ENCODE assay signal across 15 cellular contexts in the genomic region with DNA sequence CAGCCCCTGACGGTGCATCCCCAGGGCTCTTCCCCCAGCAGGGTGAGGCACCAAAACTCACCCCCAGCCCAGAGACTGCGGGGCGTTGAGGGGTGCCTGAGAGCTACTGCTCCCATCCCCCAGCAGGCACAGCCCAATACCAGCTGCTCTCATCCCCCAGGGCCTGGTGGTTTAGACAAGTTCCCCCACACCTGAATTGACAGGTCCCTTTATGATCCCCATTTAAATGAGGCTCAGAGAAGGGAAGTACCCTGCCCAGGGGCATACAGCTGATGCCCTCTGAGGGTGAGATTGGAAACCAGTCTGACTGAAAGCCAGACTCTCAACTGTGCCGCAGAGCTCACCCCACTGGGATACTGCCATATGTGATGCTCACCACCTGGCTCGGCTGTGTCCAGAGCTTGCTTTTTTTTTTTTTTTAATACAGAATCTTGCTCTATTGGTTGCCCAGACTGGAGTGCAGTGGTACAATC. TPM values are rescaled to one million over a fixed set of nuclear protein-coding genes. Genes with fewer than 3 reads are reported as not detected.
DNase-seq lines count a peak whose midpoint lies in the region; ATAC-seq and TF ChIP-seq lines count a peak whose summit lies in the region.
"Had no signal": no experiment of that assay in that cellular context is flagged by ENCODE, and none has a peak within 500 bp of the region (broad histone marks: within the 10 kb centered on the region; RNA-seq: fewer than 3 reads in every experiment).

No MANE protein-coding gene starts in this region.

- H3K27ac ChIP-seq in Karpas-422 (ENCODE audit: low read length) (peak overlapping the region; percentile 72), temporal lobe (ENCODE audit: low read depth, low read length) (peak overlapping the region; percentile 33), suprapubic skin (no peak overlapping the region)
- H3K27ac ChIP-seq: prostate gland had no signal

- no peak for TF ChIP-seq POLR2A in suprapubic skin (IDR thresholded peaks at IDR 0.05)

- no peak for TF ChIP-seq CTCF in suprapubic skin (IDR thresholded peaks at IDR 0.05)

- no peak for DNase-seq in stimulated activated naive CD8-positive, alpha-beta T cell treated with anti-CD3 and anti-CD28 coated beads, Interleukin-15, Interleukin-2, amounts not matched to agents 100 U/mL and 50 U/mL, for 24 hours
- no peak for DNase-seq in stimulated activated naive CD8-positive, alpha-beta T cell treated with anti-CD3 and anti-CD28 coated beads, Interleukin-15, amount 100 ng/mL, for 72 hours
- peak; percentile 84 for DNase-seq in Karpas-422
- DNase-seq in suprapubic skin (ENCODE audit: low spot score in 2 of 2): no peak
- no peak for DNase-seq in stimulated activated CD4-positive, alpha-beta T cell treated with anti-CD3 and anti-CD28 coated beads, Interleukin-4, amount 100 ng/mL, for 24 hours
- DNase-seq: ACHN; activated CD4-positive, alpha-beta T cell treated with anti-CD3 and anti-CD28 coated beads for 48 hours; activated T-cell treated with anti-CD3 and anti-CD28 coated beads, Interleukin-2, amount 50 U/mL, for 72 hours; aorta; HCEC 1CT; immature natural killer cell had no signal

- H3K27me3 Mint-ChIP-seq in stimulated activated naive CD8-positive, alpha-beta T cell treated with anti-CD3 and anti-CD28 coated beads, Interleukin-15, amount 100 ng/mL, for 72 hours: no peaks in the 10 kb centered on the region

- peak overlapping the region in 1 of 2 donors; percentile 19 for H3K27ac Mint-ChIP-seq in stimulated activated naive CD8-positive, alpha-beta T cell treated with anti-CD3 and anti-CD28 coated beads, Interleukin-15, amount 100 ng/mL, for 72 hours
- H3K27ac Mint-ChIP-seq: activated T-cell treated with anti-CD3 and anti-CD28 coated beads, Interleukin-2, amount 50 U/mL, for 72 hours; immature natural killer cell had no signal

- no peaks in the 10 kb centered on the region for H3K79me2 ChIP-seq in Karpas-422 (ENCODE audit: low read length)

- no peak for TF ChIP-seq EP300 in suprapubic skin (IDR thresholded peaks at IDR 0.05)

- H3K4me1 Mint-ChIP-seq in stimulated activated naive CD8-positive, alpha-beta T cell treated with anti-CD3 and anti-CD28 coated beads, Interleukin-15, amount 100 ng/mL, for 72 hours: no peaks in the 10 kb centered on the region
- H3K4me1 Mint-ChIP-seq: immature natural killer cell had no signal

- peak overlapping the region; percentile 45 for H3K9ac ChIP-seq in Karpas-422 (ENCODE audit: low read length)

- H3K36me3 ChIP-seq in Karpas-422 (ENCODE audit: insufficient read depth, low read length): no peaks in the 10 kb centered on the region
- no peaks in the 10 kb centered on the region for H3K36me3 ChIP-seq in suprapubic skin
- H3K36me3 ChIP-seq: prostate gland had no signal

- peak overlapping the region; percentile 58 for H3K4me2 ChIP-seq in Karpas-422 (ENCODE audit: low read depth, low read length, poor library complexity, severe bottlenecking)

- 64% methylated on average over 4 of the region's 5 CpGs for WGBS in suprapubic skin

- H3K4me1 ChIP-seq in Karpas-422 (ENCODE audit: low read length) (peaks cover 28% of the 10 kb centered on the region), suprapubic skin (peaks cover 59% of the 10 kb centered on the region)
- H3K4me1 ChIP-seq: prostate gland had no signal

- H4K20me1 ChIP-seq in Karpas-422 (ENCODE audit: insufficient read depth, low read depth, low read length): peaks cover 4% of the 10 kb centered on the region; the same call in 1 of the 2 replicates

- H3K4me3 Mint-ChIP-seq in stimulated activated naive CD8-positive, alpha-beta T cell treated with anti-CD3 and anti-CD28 coated beads, Interleukin-15, amount 100 ng/mL, for 72 hours: no peak overlapping the region
- H3K4me3 Mint-ChIP-seq: activated T-cell treated with anti-CD3 and anti-CD28 coated beads, Interleukin-2, amount 50 U/mL, for 72 hours; immature natural killer cell had no signal

- H3K4me3 ChIP-seq in Karpas-422 (ENCODE audit: low read length) (peak overlapping the region; percentile 31; the same call in 1 of the 2 replicates), suprapubic skin (no peak overlapping the region)
- H3K4me3 ChIP-seq: prostate gland had no signal

- ATAC-seq in stimulated activated naive CD8-positive, alpha-beta T cell treated with anti-CD3 and anti-CD28 coated beads, Interleukin-15, Interleukin-2, amounts not matched to agents 100 U/mL and 50 U/mL, for 24 hours: peak; percentile 29
- no peak for ATAC-seq in stimulated activated naive CD8-positive, alpha-beta T cell treated with anti-CD3 and anti-CD28 coated beads, Interleukin-15, amount 100 ng/mL, for 72 hours
- ATAC-seq in HG02571 (IDR thresholded peaks at IDR 0.05; ENCODE audit: unreplicated experiment) (peak; percentile 64), HG03280 (IDR thresholded peaks at IDR 0.05; ENCODE audit: unreplicated experiment) (no peak)

- H3K9me3 ChIP-seq in Karpas-422 (ENCODE audit: low read length): no peaks in the 10 kb centered on the region
- H3K9me3 ChIP-seq in suprapubic skin: no peaks in the 10 kb centered on the region
- H3K9me3 ChIP-seq: prostate gland had no signal

- H2AFZ ChIP-seq in Karpas-422 (ENCODE audit: low read length): no peak overlapping the region

- no peaks in the 10 kb centered on the region for H3K9me2 ChIP-seq in Karpas-422 (replicated peaks; ENCODE audit: insufficient read depth, low read length)

- no peaks in the 10 kb centered on the region for H3K9me3 Mint-ChIP-seq in stimulated activated naive CD8-positive, alpha-beta T cell treated with anti-CD3 and anti-CD28 coated beads, Interleukin-15, amount 100 ng/mL, for 72 hours
- H3K9me3 Mint-ChIP-seq: activated T-cell treated with anti-CD3 and anti-CD28 coated beads, Interleukin-2, amount 50 U/mL, for 72 hours; immature natural killer cell had no signal

- H3K27me3 ChIP-seq in Karpas-422 (ENCODE audit: low read length) (no peaks in the 10 kb centered on the region), suprapubic skin (no peaks in the 10 kb centered on the region)

RNA-seq across cellular contexts. Expression of gene DUSP7, which starts 20.1 kb away (rescaled TPM):
- 11.1 and 21.2 TPM in 2 replicates for total RNA-seq in Karpas-422 (2014; rRNA removed; shearing (Covaris generic); ENCODE audit: low replicate concordance)
- total RNA-seq in temporal lobe: 7.9 TPM
- total RNA-seq in suprapubic skin: 100 to 1,000 TPM in 3 of 4 donors, 10 to 100 TPM in 1; 91.1 to 190 (median 146) TPM

RNA-seq across cellular contexts. Expression of gene RPL29, which starts 40.6 kb away (rescaled TPM):
- total RNA-seq in Karpas-422 (2014; rRNA removed; shearing (Covaris generic); ENCODE audit: low replicate concordance): 2,656 and 3,245 TPM in 2 replicates
- total RNA-seq in temporal lobe: 619 TPM
- 1,000 to 10,000 TPM; 1,428 to 2,708 (median 2,246) TPM for total RNA-seq in suprapubic skin

RNA-seq across cellular contexts. Expression of gene ACY1, which starts 52.9 kb away (rescaled TPM):
- total RNA-seq in Karpas-422 (2014; rRNA removed; shearing (Covaris generic); ENCODE audit: low replicate concordance): 71.0 and 97.0 TPM in 2 replicates
- total RNA-seq in temporal lobe: 1.2 TPM
- total RNA-seq in suprapubic skin: 10 to 100 TPM; 31.2 to 49.3 (median 36.8) TPM

Comparison
In these comparisons a context has a peak if more than half of its experiments do, and no peak if none do; other contexts are left out.
1. ATAC-seq: peak in stimulated activated naive CD8-positive, alpha-beta T cell treated with anti-CD3 and anti-CD28 coated beads, Interleukin-15, Interleukin-2, amounts not matched to agents 100 U/mL and 50 U/mL, for 24 hours (single experiment) and HG02571 (single experiment); none in stimulated activated naive CD8-positive, alpha-beta T cell treated with anti-CD3 and anti-CD28 coated beads, Interleukin-15, amount 100 ng/mL, for 72 hours (single experiment) and HG03280 (single experiment).
2. RNA of gene ACY1, which starts 52.9 kb away (total RNA-seq): 71.0 to 97.0 TPM in Karpas-422 and 31.2 to 49.3 TPM in suprapubic skin; 1.2 TPM in temporal lobe (single experiment); every median in the first group is over 10 times any median in the second.